In genomic region chr16:4314532-4315184, GRCh38 we compare ENCODE assay signal across 8 cellular contexts. TPM values are rescaled to one million over a fixed set of nuclear protein-coding genes. Genes with fewer than 3 reads are reported as not detected.
DNase-seq lines count a peak whose midpoint lies in the region; ATAC-seq, FAIRE-seq and TF ChIP-seq lines count a peak whose summit lies in the region.

No MANE protein-coding gene starts in this region.

- H3K27ac ChIP-seq in BLaER1 (peak overlapping the region; percentile 82), endothelial cell of umbilical vein (ENCODE audit: insufficient read depth, low read depth, low read length) (peak overlapping the region; percentile 22)

- ATAC-seq in GM21717 (IDR thresholded peaks at IDR 0.05; ENCODE audit: unreplicated experiment), result no peak
- ATAC-seq in GM19351 (IDR thresholded peaks at IDR 0.05; ENCODE audit: unreplicated experiment), result no peak

- CTCF ChIA-PET in HEK293T (lab: Yijun Ruan, JAX), result interaction anchor here (0.6 to 1.2 kb wide), 3 partner anchors 11 to 78 kb away, joined by 3 to 7 read pairs (median 4); no protein-coding TSS in a partner anchor
- CTCF ChIA-PET in endothelial cell of umbilical vein (lab: Charles Lee), result interaction anchor here (0.8 to 6.0 kb wide), 5 partner anchors 9 to 41 kb away, joined by 4 to 73 read pairs (median 9); partner anchors contain the start of gene TFAP4

- H3K9me3 ChIP-seq in BLaER1, result no peaks in the 10 kb centered on the region
- H3K9me3 ChIP-seq in endothelial cell of umbilical vein (replicated peaks; ENCODE audit: control insufficient read depth, insufficient read depth, low read length), result no peaks in the 10 kb centered on the region

- H3K36me3 ChIP-seq in BLaER1, result no peaks in the 10 kb centered on the region
- H3K36me3 ChIP-seq in endothelial cell of umbilical vein (ENCODE audit: control insufficient read depth in 2 of 2, extremely low read depth in 1 of 2, insufficient read depth in 2 of 2, low read length in 2 of 2), result no peaks in the 10 kb centered on the region

- peak overlapping the region; percentile 88 for H3K4me3 Mint-ChIP-seq in T-helper 2 cell treated with Interferon-gamma antibody and Interleukin-4, amounts not matched to agents 5 μg/mL and 100 μg/mL, for 36 hours
- H3K4me3 Mint-ChIP-seq in nephron progenitor cell, result peak overlapping the region; percentile 90

- H3K27me3 ChIP-seq in BLaER1 (peaks cover 28% of the 10 kb centered on the region), endothelial cell of umbilical vein (ENCODE audit: control insufficient read depth in 2 of 2, insufficient read depth in 2 of 2, low read length in 2 of 2) (no peaks in the 10 kb centered on the region)

- H3K27ac Mint-ChIP-seq in T-helper 2 cell treated with Interferon-gamma antibody and Interleukin-4, amounts not matched to agents 5 μg/mL and 100 μg/mL, for 36 hours, result peak overlapping the region; percentile 88
- peak overlapping the region; percentile 71 for H3K27ac Mint-ChIP-seq in nephron progenitor cell

- dilution Hi-C loops in endothelial cell of umbilical vein (cut with MboI; ENCODE audit: extremely low pct_ligation_motif_present, low sequenced_read_pairs), result no loop called here

- peak overlapping the region; percentile 79 for H3K9ac ChIP-seq in BLaER1
- peak overlapping the region; percentile 2 for H3K9ac ChIP-seq in endothelial cell of umbilical vein (replicated peaks; ENCODE audit: extremely low read depth, insufficient read depth, low read length)

- peaks cover 2% of the 10 kb centered on the region for H3K36me3 Mint-ChIP-seq in T-helper 2 cell treated with Interferon-gamma antibody and Interleukin-4, amounts not matched to agents 5 μg/mL and 100 μg/mL, for 36 hours (ENCODE audit: low read depth)
- no peaks in the 10 kb centered on the region for H3K36me3 Mint-ChIP-seq in nephron progenitor cell (ENCODE audit: low read depth)

- peak overlapping the region; percentile 99 for H3K4me2 ChIP-seq in BLaER1
- H3K4me2 ChIP-seq in endothelial cell of umbilical vein (ENCODE audit: insufficient read depth, low read length), result peak overlapping the region; percentile 59

- H3K4me3 ChIP-seq in BLaER1 (peak overlapping the region; percentile 74), endothelial cell of umbilical vein (replicated peaks in 1 of 3; ENCODE audit: insufficient read depth in 1 of 3, low read depth in 1 of 3, low read length in 3 of 3) (peak overlapping the region; percentile 9 to 59 (median 17))

- peaks cover 22% of the 10 kb centered on the region for H3K27me3 Mint-ChIP-seq in T-helper 2 cell treated with Interferon-gamma antibody and Interleukin-4, amounts not matched to agents 5 μg/mL and 100 μg/mL, for 36 hours (ENCODE audit: low read depth)
- peaks cover 4% of the 10 kb centered on the region for H3K27me3 Mint-ChIP-seq in nephron progenitor cell (ENCODE audit: low read depth, poor library complexity)

- peak; percentile 70 for FAIRE-seq in endothelial cell of umbilical vein (lab: Jason Lieb, UNC)

- H3K9me1 ChIP-seq in endothelial cell of umbilical vein (replicated peaks; ENCODE audit: control insufficient read depth, extremely low read depth, insufficient read depth, low read length), result no peaks in the 10 kb centered on the region

- intact Hi-C loops in endothelial cell of umbilical vein (cut with micrococcal nuclease), result loop anchor here (1.0 kb wide), 1 partner anchor 16 kb away; no protein-coding TSS in a partner anchor

- BruUV-seq in endothelial cell of umbilical vein (replicated peaks; lab: Mats Ljungman, UMichigan), result no TSS peak

- H2AFZ ChIP-seq in endothelial cell of umbilical vein (ENCODE audit: low read depth, low read length), result peak overlapping the region; percentile 84

- peaks cover 17% of the 10 kb centered on the region for H3K4me1 Mint-ChIP-seq in T-helper 2 cell treated with Interferon-gamma antibody and Interleukin-4, amounts not matched to agents 5 μg/mL and 100 μg/mL, for 36 hours (ENCODE audit: low read depth)
- H3K4me1 Mint-ChIP-seq in nephron progenitor cell, result peaks cover 38% of the 10 kb centered on the region

- POLR2A ChIA-PET in HEK293T (lab: Yijun Ruan, JAX), result interaction anchor here (1.0 to 1.9 kb wide), 4 partner anchors 9 to 43 kb away, joined by 3 to 4 read pairs (median 4); no protein-coding TSS in a partner anchor
- POLR2A ChIA-PET in endothelial cell of umbilical vein (lab: Charles Lee), result no interaction called here

- H3K9me3 Mint-ChIP-seq in T-helper 2 cell treated with Interferon-gamma antibody and Interleukin-4, amounts not matched to agents 5 μg/mL and 100 μg/mL, for 36 hours, result no peaks in the 10 kb centered on the region
- H3K9me3 Mint-ChIP-seq in nephron progenitor cell, result no peaks in the 10 kb centered on the region

- peaks cover 30% of the 10 kb centered on the region for H3K79me2 ChIP-seq in endothelial cell of umbilical vein (ENCODE audit: control insufficient read depth, insufficient read depth, low read length)

- H3K4me1 ChIP-seq in BLaER1 (peaks cover 60% of the 10 kb centered on the region), endothelial cell of umbilical vein (ENCODE audit: control insufficient read depth, extremely low read depth, insufficient read depth, low read length) (peaks cover 14% of the 10 kb centered on the region)

- TF ChIP-seq POLR2A in endothelial cell of umbilical vein (IDR thresholded peaks at IDR 0.05; ENCODE audit: low read depth, low read length), result no peak

- H4K20me1 ChIP-seq in BLaER1 (peaks cover 34% of the 10 kb centered on the region), endothelial cell of umbilical vein (replicated peaks; ENCODE audit: control insufficient read depth, extremely low read depth, insufficient read depth, low read length) (no peaks in the 10 kb centered on the region)

- TF ChIP-seq CTCF in endothelial cell of umbilical vein (IDR thresholded peaks at IDR 0.05; ENCODE audit: extremely low read depth in 1 of 2, insufficient read depth in 1 of 2, low read depth in 1 of 2, low read length in 2 of 2) (no peak), nephron progenitor cell (IDR thresholded peaks at IDR 0.05) (no peak)

- DNase-seq in HEK293T (ENCODE audit: extremely low spot score) (no peak), endothelial cell of umbilical vein (ENCODE audit: low read depth, low spot score) (peak; percentile 36), nephron progenitor cell (peak; percentile 57), NCI-H510A (lab: John Stamatoyannopoulos, UW) (no peak)
- DNase-seq in T-helper 2 cell treated with Interferon-gamma antibody and Interleukin-4, amounts not matched to agents 5 μg/mL and 100 μg/mL, for 36 hours (ENCODE audit: low spot score), result no peak

TF ChIP-seq in HEK293T, 16 proteins besides CTCF, POLR2A, EP300 and RAD21:
- no peak for TF ChIP-seq FOXA1 (IDR thresholded peaks at IDR 0.05)
- peak; percentile 81 for TF ChIP-seq L3MBTL2 (conservative IDR thresholded peaks at IDR 0.05)

TF ChIP-seq in endothelial cell of umbilical vein, 7 proteins besides CTCF, POLR2A, EP300 and RAD21:
- TF ChIP-seq MAX (IDR thresholded peaks at IDR 0.05; ENCODE audit: insufficient read depth, insufficient read length), result peak; percentile 27
- TF ChIP-seq FOS (IDR thresholded peaks at IDR 0.05; ENCODE audit: borderline replicate concordance, insufficient read depth, low read length), result no peak

RNA-seq across cellular contexts. Expression of gene GLIS2, which starts 1.2 kb away (rescaled TPM):
- 10.1 and 11.3 TPM in 2 replicates for total RNA-seq in endothelial cell of umbilical vein
- 4.6 and 5.1 TPM in 2 replicates for polyA plus RNA-seq in endothelial cell of umbilical vein
- polyA plus RNA-seq in endothelial cell of umbilical vein (2011; cell fraction: cytosol; rRNA removed), result 5.2 and 7.1 TPM in 2 replicates
- 4.7 and 5.8 TPM in 2 replicates for polyA plus RNA-seq in endothelial cell of umbilical vein (2011; cell fraction: nucleus; rRNA removed)
- 7.3 and 11.8 TPM in 2 replicates for polyA plus RNA-seq in endothelial cell of umbilical vein (2012)
- 2.0 and 3.2 TPM in 2 replicates for polyA minus RNA-seq in endothelial cell of umbilical vein
- polyA minus RNA-seq in endothelial cell of umbilical vein (2011; cell fraction: cytosol; rRNA and poly(A)+ RNA removed), result 7.5 TPM
- 1.0 and 2.9 TPM in 2 replicates for polyA minus RNA-seq in endothelial cell of umbilical vein (2011; cell fraction: nucleus; rRNA and poly(A)+ RNA removed)

RNA-seq across cellular contexts. Expression of gene PAM16, which starts 36.5 kb away (rescaled TPM):
- 35.8 and 40.0 TPM in 2 replicates for total RNA-seq in endothelial cell of umbilical vein
- 67.2 and 76.2 TPM in 2 replicates for polyA plus RNA-seq in endothelial cell of umbilical vein
- polyA plus RNA-seq in endothelial cell of umbilical vein (2011; cell fraction: cytosol; rRNA removed), result 44.4 and 44.5 TPM in 2 replicates
- 29.7 and 31.7 TPM in 2 replicates for polyA plus RNA-seq in endothelial cell of umbilical vein (2011; cell fraction: nucleus; rRNA removed)
- 30.5 and 35.6 TPM in 2 replicates for polyA plus RNA-seq in endothelial cell of umbilical vein (2012)
- 13.0 and 13.5 TPM in 2 replicates for polyA minus RNA-seq in endothelial cell of umbilical vein
- 10.9 TPM for polyA minus RNA-seq in endothelial cell of umbilical vein (2011; cell fraction: cytosol; rRNA and poly(A)+ RNA removed)
- polyA minus RNA-seq in endothelial cell of umbilical vein (2011; cell fraction: nucleus; rRNA and poly(A)+ RNA removed), result 10.6 and 12.3 TPM in 2 replicates

RNA-seq across cellular contexts. Expression of gene TFAP4, which starts 41.8 kb away (rescaled TPM):
- 11.1 and 12.4 TPM in 2 replicates for total RNA-seq in endothelial cell of umbilical vein
- 3.0 and 3.4 TPM in 2 replicates for polyA plus RNA-seq in endothelial cell of umbilical vein
- 3.9 and 5.0 TPM in 2 replicates for polyA plus RNA-seq in endothelial cell of umbilical vein (2011; cell fraction: cytosol; rRNA removed)
- polyA plus RNA-seq in endothelial cell of umbilical vein (2011; cell fraction: nucleus; rRNA removed), result 6.1 TPM in 2 replicates
- 3.6 and 5.8 TPM in 2 replicates for polyA plus RNA-seq in endothelial cell of umbilical vein (2012)
- 5.3 and 12.7 TPM in 2 replicates for polyA minus RNA-seq in endothelial cell of umbilical vein
- 46.0 TPM for polyA minus RNA-seq in endothelial cell of umbilical vein (2011; cell fraction: cytosol; rRNA and poly(A)+ RNA removed)
- 2.6 and 3.7 TPM in 2 replicates for polyA minus RNA-seq in endothelial cell of umbilical vein (2011; cell fraction: nucleus; rRNA and poly(A)+ RNA removed)

RNA-seq across cellular contexts. Expression of gene VASN, which starts 57.0 kb away (rescaled TPM):
- total RNA-seq in endothelial cell of umbilical vein, result 0.14 and 0.42 TPM in 2 replicates
- polyA plus RNA-seq in endothelial cell of umbilical vein, result 0.41 and 0.57 TPM in 2 replicates
- polyA plus RNA-seq in endothelial cell of umbilical vein (2011; cell fraction: cytosol; rRNA removed), result 0.09 and 0.13 TPM in 2 replicates
- 0.11 and 0.18 TPM in 2 replicates for polyA plus RNA-seq in endothelial cell of umbilical vein (2011; cell fraction: nucleus; rRNA removed)
- 0.11 and 0.20 TPM in 2 replicates for polyA plus RNA-seq in endothelial cell of umbilical vein (2012)
- 0.08 and 0.32 TPM in 2 replicates for polyA minus RNA-seq in endothelial cell of umbilical vein
- polyA minus RNA-seq in endothelial cell of umbilical vein (2011; cell fraction: cytosol; rRNA and poly(A)+ RNA removed), result 1.3 TPM
- 0.29 and 0.43 TPM in 2 replicates for polyA minus RNA-seq in endothelial cell of umbilical vein (2011; cell fraction: nucleus; rRNA and poly(A)+ RNA removed)

Comparison
In these comparisons a context has a peak if more than half of its experiments do, and no peak if none do; other contexts are left out.
1. DNase-seq: peak in endothelial cell of umbilical vein (single experiment) and nephron progenitor cell (single experiment); none in HEK293T (single experiment), T-helper 2 cell treated with Interferon-gamma antibody and Interleukin-4, amounts not matched to agents 5 μg/mL and 100 μg/mL, for 36 hours (single experiment) and NCI-H510A (single experiment).